Comparison of ENCODE assay signal across 13 cellular contexts in the genomic region with DNA sequence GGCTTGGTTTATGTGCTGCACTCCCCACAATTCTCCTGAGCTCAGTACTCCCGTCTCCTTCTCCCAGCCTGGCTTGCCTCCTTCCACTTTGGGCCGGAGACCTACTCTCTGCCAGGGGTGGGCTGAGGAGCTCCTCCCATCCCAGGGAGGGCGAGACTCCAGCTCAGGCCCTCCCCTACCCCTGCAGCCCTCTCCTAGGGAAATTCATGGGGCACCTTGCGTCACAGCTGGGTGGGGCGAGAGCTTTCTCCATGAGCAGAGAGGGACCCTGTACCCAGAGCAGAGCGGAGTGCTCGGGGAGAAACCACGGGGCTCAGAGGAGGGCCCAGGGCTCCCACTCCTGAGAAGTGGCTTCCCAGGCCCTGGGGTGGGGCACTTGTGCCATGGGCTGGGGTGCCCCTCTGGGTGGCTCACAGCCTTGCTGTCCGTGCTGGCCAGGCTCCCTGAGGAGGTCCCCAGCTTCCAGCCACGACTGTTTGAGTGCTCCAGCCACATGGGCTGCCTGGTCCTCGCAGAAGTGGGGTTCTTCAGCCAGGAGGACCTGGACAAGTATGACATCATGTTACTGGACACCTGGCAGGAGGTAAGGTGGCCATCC. TPM values are rescaled to one million over a fixed set of nuclear protein-coding genes. Genes with fewer than 3 reads are reported as not detected.
DNase-seq lines count a peak whose midpoint lies in the region; ATAC-seq, FAIRE-seq and TF ChIP-seq lines count a peak whose summit lies in the region.
"Had no signal": no experiment of that assay in that cellular context is flagged by ENCODE, and none has a peak within 500 bp of the region (broad histone marks: within the 10 kb centered on the region; RNA-seq: fewer than 3 reads in every experiment).

No MANE protein-coding gene starts in this region.

- POLR2A ChIA-PET in IMR-90 (lab: Charles Lee; ENCODE audit: unreplicated experiment) (no interaction called here), HepG2 (lab: Yijun Ruan, JAX) (interaction anchor here (0.7 to 1.7 kb wide), 7 partner anchors 16 to 492 kb away, joined by 3 to 6 read pairs (median 4); a partner anchor contains a TSS)

- H3K9me1 ChIP-seq in IMR-90 (ENCODE audit: insufficient read depth, low read length), result peaks cover 15% of the 10 kb centered on the region

- H3K56ac ChIP-seq in IMR-90 (ENCODE audit: extremely low read depth, insufficient read depth, low read length), result no peak overlapping the region

- TF ChIP-seq EP300 in HepG2 (IDR thresholded peaks at IDR 0.05; ENCODE audit: low read depth in 2 of 2, low read length in 2 of 2), result no peak
- TF ChIP-seq EP300 in HepG2 (CRISPR knock-in tag; IDR thresholded peaks at IDR 0.05; ENCODE audit: borderline replicate concordance), result no peak

- no peaks in the 10 kb centered on the region for H3K79me1 ChIP-seq in IMR-90 (ENCODE audit: low read depth in 1 of 2, low read length in 2 of 2)

- H3K4me2 ChIP-seq in IMR-90 (ENCODE audit: low read depth, low read length) (no peak overlapping the region), astrocyte (ENCODE audit: low read length) (no peak overlapping the region), HepG2 (ENCODE audit: low read depth, low read length) (peak overlapping the region; percentile 97)

- H3K9me3 ChIP-seq in IMR-90 (ENCODE audit: control insufficient read depth, insufficient read depth, low read length), result no peaks in the 10 kb centered on the region
- no peaks in the 10 kb centered on the region for H3K9me3 ChIP-seq in astrocyte (ENCODE audit: insufficient read depth, low read depth, low read length)
- no peaks in the 10 kb centered on the region for H3K9me3 ChIP-seq in HepG2 (ENCODE audit: low read length)
- no peaks in the 10 kb centered on the region for H3K9me3 ChIP-seq in thyroid gland

- BruUV-seq in IMR-90 (replicated peaks; lab: Mats Ljungman, UMichigan) (no TSS peak), HepG2 (replicated peaks; lab: Mats Ljungman, UMichigan) (no TSS peak)

- dilution Hi-C loops in IMR-90 (cut with HindIII; ENCODE audit: low sequenced_read_pairs, unreplicated experiment), result no loop called here

- DNase-seq in IMR-90 (no peak), astrocyte (ENCODE audit: low read depth) (no peak), HepG2 (ENCODE audit: low spot score) (no peak), thyroid gland (peak in 1 of 2 donors; percentile 1), epidermal melanocyte (ENCODE audit: insufficient read length, low spot score) (no peak)
- DNase-seq in activated CD8-positive, alpha-beta memory T cell treated with anti-CD3 and anti-CD28 coated beads, Interleukin-2, amount 10 ng/mL, durations not matched to agents 7 days and 5 days, result no peak
- DNase-seq: activated gamma-delta T cell, COR-L47, cortex of kidney, NCI-H1436 had no signal

- H3K4me1 ChIP-seq in IMR-90 (ENCODE audit: control insufficient read depth, insufficient read depth, low read length), result peaks cover 3% of the 10 kb centered on the region; the same call in 1 of the 2 replicates
- peaks cover 6% of the 10 kb centered on the region for H3K4me1 ChIP-seq in astrocyte (ENCODE audit: insufficient read depth, low read length)
- H3K4me1 ChIP-seq in HepG2 (ENCODE audit: insufficient read depth, low read length), result peaks cover 63% of the 10 kb centered on the region
- peaks cover 20 to 27% of the 10 kb centered on the region in 2 donors for H3K4me1 ChIP-seq in thyroid gland

- no peak overlapping the region for H4K8ac ChIP-seq in IMR-90 (ENCODE audit: low read depth in 2 of 2, low read length in 2 of 2)

- H3K14ac ChIP-seq in IMR-90 (replicated peaks; ENCODE audit: low read depth, low read length), result no peak overlapping the region

- TF ChIP-seq CTCF in IMR-90 (conservative IDR thresholded peaks at IDR 0.05; ENCODE audit: low read depth, low read length), result no peak
- no peak for TF ChIP-seq CTCF in astrocyte (IDR thresholded peaks at IDR 0.05; ENCODE audit: insufficient read depth, low read depth, low read length)
- no peak for TF ChIP-seq CTCF in HepG2 (CRISPR knock-in tag; IDR thresholded peaks at IDR 0.05)
- no peak for TF ChIP-seq CTCF in thyroid gland (IDR thresholded peaks at IDR 0.05)

- no peak overlapping the region for H3K18ac ChIP-seq in IMR-90 (ENCODE audit: low read depth, low read length)

- H3K9ac ChIP-seq in IMR-90 (ENCODE audit: low read depth, low read length) (no peak overlapping the region), astrocyte (ENCODE audit: low read length) (no peak overlapping the region), HepG2 (ENCODE audit: insufficient read depth, low read depth, low read length) (peak overlapping the region; percentile 72)

- no peak overlapping the region for H2BK15ac ChIP-seq in IMR-90 (ENCODE audit: low read depth, low read length)

- H4K5ac ChIP-seq in IMR-90 (ENCODE audit: low read depth, low read length), result no peak overlapping the region

- TF ChIP-seq RAD21 in IMR-90 (IDR thresholded peaks at IDR 0.05; ENCODE audit: low read length) (no peak), HepG2 (CRISPR knock-in tag; IDR thresholded peaks at IDR 0.05) (no peak)

- H2AFZ ChIP-seq in IMR-90 (replicated peaks; ENCODE audit: low read length, poor library complexity), result peak overlapping the region; percentile 46
- H2AFZ ChIP-seq in astrocyte (ENCODE audit: low read depth, low read length), result no peak overlapping the region
- H2AFZ ChIP-seq in HepG2 (ENCODE audit: low read length), result peak overlapping the region; percentile 35

- no peak overlapping the region for H2BK20ac ChIP-seq in IMR-90 (ENCODE audit: low read depth, low read length)

- H3K79me2 ChIP-seq in astrocyte (ENCODE audit: insufficient read depth, low read length) (no peaks in the 10 kb centered on the region), HepG2 (ENCODE audit: insufficient read depth, low read length) (no peaks in the 10 kb centered on the region)

- H3K4ac ChIP-seq in IMR-90 (ENCODE audit: low read depth, low read length), result no peak overlapping the region

- FAIRE-seq in astrocyte (lab: Jason Lieb, UNC) (no peak), HepG2 (lab: Jason Lieb, UNC) (no peak)

- H2BK5ac ChIP-seq in IMR-90 (ENCODE audit: low read depth, low read length, poor library complexity, severe bottlenecking), result no peak overlapping the region

- H3K27ac Mint-ChIP-seq in astrocyte (ENCODE audit: unreplicated experiment), result peak overlapping the region; percentile 29
- no peak overlapping the region for H3K27ac Mint-ChIP-seq in activated CD8-positive, alpha-beta memory T cell treated with anti-CD3 and anti-CD28 coated beads, Interleukin-2, amount 10 ng/mL, durations not matched to agents 7 days and 5 days

- peaks cover 3% of the 10 kb centered on the region for H3K36me3 Mint-ChIP-seq in astrocyte (ENCODE audit: low read depth, unreplicated experiment)
- peaks cover 6% of the 10 kb centered on the region for H3K36me3 Mint-ChIP-seq in activated CD8-positive, alpha-beta memory T cell treated with anti-CD3 and anti-CD28 coated beads, Interleukin-2, amount 10 ng/mL, durations not matched to agents 7 days and 5 days

- no peak overlapping the region for H3K27ac ChIP-seq in IMR-90 (ENCODE audit: insufficient read depth, low read length)
- no peak overlapping the region for H3K27ac ChIP-seq in astrocyte (ENCODE audit: low read depth, low read length)
- peak overlapping the region; percentile 76 for H3K27ac ChIP-seq in HepG2 (ENCODE audit: extremely low read length, insufficient read depth, low read length)
- peak overlapping the region in 2 of 3 donors; percentile 41 to 80 for H3K27ac ChIP-seq in thyroid gland

- peaks cover 4% of the 10 kb centered on the region for H3K27me3 Mint-ChIP-seq in astrocyte (ENCODE audit: low read depth, unreplicated experiment)
- H3K27me3 Mint-ChIP-seq in activated CD8-positive, alpha-beta memory T cell treated with anti-CD3 and anti-CD28 coated beads, Interleukin-2, amount 10 ng/mL, durations not matched to agents 7 days and 5 days, result no peaks in the 10 kb centered on the region

- TF ChIP-seq POLR2A in IMR-90 (IDR thresholded peaks at IDR 0.05; ENCODE audit: low read depth, low read length), result no peak
- TF ChIP-seq POLR2A in HepG2 (IDR thresholded peaks at IDR 0.05; ENCODE audit: insufficient read depth in 1 of 2, low read depth in 2 of 2, low read length in 2 of 2), result 0 out of 4 replicates have a peak, but pooled peaks of 1 of the 2 experiments have one; percentile 15
- no peak for TF ChIP-seq POLR2A in thyroid gland (IDR thresholded peaks at IDR 0.05)

- CTCF ChIA-PET in IMR-90 (lab: Yijun Ruan, JAX) (interaction anchor here (0.5 to 1.3 kb wide), 4 partner anchors 18 to 151 kb away, joined by 3 to 4 read pairs (median 3); no protein-coding TSS in a partner anchor), HepG2 (lab: Yijun Ruan, JAX; ENCODE audit: low intra/inter-chr PET ratio, low total read pairs) (interaction anchor here (1.0 to 2.1 kb wide), 3 partner anchors 29 to 277 kb away, joined by 3 to 21 read pairs (median 4); no protein-coding TSS in a partner anchor)
- CTCF ChIA-PET in activated CD8-positive, alpha-beta memory T cell treated with anti-CD3 and anti-CD28 coated beads, Interleukin-2, amount 10 ng/mL, durations not matched to agents 7 days and 5 days (lab: Charles Lee), result interaction anchor here (0.6 to 2.1 kb wide), 12 partner anchors 8 to 482 kb away, joined by 3 to 25 read pairs (median 4); a partner anchor contains a TSS

- WGBS in IMR-90 (ENCODE audit: extremely low coverage in 2 of 2, insufficient read length in 1 of 2), 2 experiments, result 100% methylated on average over 2 of the region's 11 CpGs; no CpG with 5 or more reads in 1 of the 2 experiments
- 0% methylated on average over 5 of the region's 11 CpGs for WGBS in HepG2 (ENCODE audit: low lambda C conversion rate)
- 63 to 82% methylated on average over 7 to 8 of the region's 11 CpGs for WGBS in thyroid gland, 2 donors

- intact Hi-C loops in IMR-90 (cut with micrococcal nuclease) (loop anchor here (1.0 kb wide), 2 partner anchors 149 to 476 kb away; no protein-coding TSS in a partner anchor), HepG2 (cut with micrococcal nuclease; ENCODE audit: unreplicated experiment) (loop anchor here (1.0 to 2.0 kb wide), 4 partner anchors 30 to 149 kb away; a partner anchor contains a TSS), thyroid gland (cut with DNase I) (no loop called here)

- H3K27me3 ChIP-seq in IMR-90 (ENCODE audit: control insufficient read depth, insufficient read depth, low read length) (no peaks in the 10 kb centered on the region), astrocyte (ENCODE audit: insufficient read depth, low read length) (no peaks in the 10 kb centered on the region), HepG2 (ENCODE audit: control insufficient read depth in 1 of 2, insufficient read depth in 2 of 2, low read length in 2 of 2) (peaks cover 0 to 14% of the 10 kb centered on the region in 2 experiments; a peak in 2 of 5 replicates), thyroid gland (no peaks in the 10 kb centered on the region)

- H4K20me1 ChIP-seq in IMR-90 (ENCODE audit: insufficient read depth, low read length) (peaks cover 8% of the 10 kb centered on the region; the same call in 1 of the 2 replicates), astrocyte (ENCODE audit: insufficient read depth, low read length) (peaks cover 6% of the 10 kb centered on the region), HepG2 (ENCODE audit: insufficient read depth, low read length) (no peaks in the 10 kb centered on the region)

- no peak overlapping the region for H2AK9ac ChIP-seq in IMR-90 (replicated peaks; ENCODE audit: low read depth, low read length, poor library complexity)

- no peak overlapping the region for H3K4me3 ChIP-seq in IMR-90 (ENCODE audit: insufficient read depth, low read depth, low read length)
- H3K4me3 ChIP-seq in astrocyte (ENCODE audit: insufficient read depth, low read depth, low read length), result no peak overlapping the region
- peak overlapping the region; percentile 43 to 77 (median 59) for H3K4me3 ChIP-seq in HepG2 (replicated peaks in 1 of 3; ENCODE audit: insufficient read depth in 1 of 3, low read depth in 2 of 3, low read length in 3 of 3)
- no peak overlapping the region for H3K4me3 ChIP-seq in thyroid gland (replicated peaks in 1 of 3)

- in situ Hi-C loops in IMR-90 (cut with MboI; ENCODE audit: low sequenced_read_pairs), result no loop called here
- in situ Hi-C loops in HepG2 (cut with HindIII; ENCODE audit: extremely low pct_ligation_motif_present, low pct_unique_long_range_greater_than_20kb), result loop anchor here (5.0 kb wide), 1 partner anchor 147 kb away; no protein-coding TSS in a partner anchor

- no peak overlapping the region for H3K23ac ChIP-seq in IMR-90 (ENCODE audit: low read depth, low read length)

- no peak overlapping the region for H3K4me3 Mint-ChIP-seq in astrocyte (ENCODE audit: unreplicated experiment)
- H3K4me3 Mint-ChIP-seq in activated CD8-positive, alpha-beta memory T cell treated with anti-CD3 and anti-CD28 coated beads, Interleukin-2, amount 10 ng/mL, durations not matched to agents 7 days and 5 days, result no peak overlapping the region
- H3K4me3 Mint-ChIP-seq: H9 had no signal

- H3K36me3 ChIP-seq in IMR-90 (ENCODE audit: control insufficient read depth, insufficient read depth, low read length), result peaks cover 23% of the 10 kb centered on the region
- H3K36me3 ChIP-seq in astrocyte (ENCODE audit: insufficient read depth, low read length), result no peaks in the 10 kb centered on the region
- H3K36me3 ChIP-seq in HepG2 (replicated peaks in 1 of 2; ENCODE audit: control insufficient read depth in 1 of 2, insufficient read depth in 2 of 2, low read length in 2 of 2), result no peaks in the 10 kb centered on the region; a peak in 2 of 5 replicates
- H3K36me3 ChIP-seq in thyroid gland, result peaks cover 0 to 14% of the 10 kb centered on the region in 2 donors

- H2AK5ac ChIP-seq in IMR-90 (ENCODE audit: low read depth, low read length), result peak overlapping the region; percentile 8; the same call in 1 of the 2 replicates

- H2BK120ac ChIP-seq in IMR-90 (ENCODE audit: low read depth, low read length), result no peak overlapping the region

- H3K9me3 Mint-ChIP-seq in astrocyte (ENCODE audit: unreplicated experiment), result no peaks in the 10 kb centered on the region
- no peaks in the 10 kb centered on the region for H3K9me3 Mint-ChIP-seq in activated CD8-positive, alpha-beta memory T cell treated with anti-CD3 and anti-CD28 coated beads, Interleukin-2, amount 10 ng/mL, durations not matched to agents 7 days and 5 days (ENCODE audit: low read depth)
- H3K9me3 Mint-ChIP-seq: H9 had no signal

- peaks cover 5% of the 10 kb centered on the region for H3K4me1 Mint-ChIP-seq in astrocyte (ENCODE audit: low read depth, unreplicated experiment)
- H3K4me1 Mint-ChIP-seq in activated CD8-positive, alpha-beta memory T cell treated with anti-CD3 and anti-CD28 coated beads, Interleukin-2, amount 10 ng/mL, durations not matched to agents 7 days and 5 days, result peaks cover 21% of the 10 kb centered on the region

- ATAC-seq in IMR-90 (ENCODE audit: low read depth) (no peak), HepG2 (peak; percentile 41), HG02970 (IDR thresholded peaks at IDR 0.05; ENCODE audit: low FRiP score, unreplicated experiment) (no peak)
- ATAC-seq in activated CD8-positive, alpha-beta memory T cell treated with anti-CD3 and anti-CD28 coated beads, Interleukin-2, amount 10 ng/mL, durations not matched to agents 7 days and 5 days, result no peak

- no peak overlapping the region for H4K91ac ChIP-seq in IMR-90 (ENCODE audit: insufficient read depth, low read depth, low read length)

RNA-seq across cellular contexts. Expression of a gene that starts 13.3 kb away (rescaled TPM):
- 2.3 and 2.5 TPM in 2 replicates for total RNA-seq in IMR-90 (2012; rRNA removed)
- polyA plus RNA-seq in IMR-90 (2012; rRNA removed), result 4.5 and 4.7 TPM in 2 replicates
- polyA plus RNA-seq in IMR-90 (2012; cell fraction: cytosol; rRNA removed), result 1.3 and 3.7 TPM in 2 replicates
- polyA plus RNA-seq in IMR-90 (2012; cell fraction: nucleus; rRNA removed; ENCODE audit: low replicate concordance), result 15.6 and 35.8 TPM in 2 replicates
- 1.0 and 1.5 TPM in 2 replicates for total RNA-seq in astrocyte
- total RNA-seq in HepG2 (2016; rRNA removed; fragmentation: Illumina TruSeq; extraction: Trizol), result 3.2 and 4.0 TPM in 2 replicates
- 4.3 and 5.3 TPM in 2 replicates for total RNA-seq in HepG2 (2016; cell fraction: cytosol; rRNA removed; fragmentation: Illumina TruSeq; extraction: Trizol; ENCODE audit: low read depth)
- total RNA-seq in HepG2 (2016; cell fraction: insoluble cytoplasmic fraction; rRNA removed; fragmentation: Illumina TruSeq; extraction: Trizol), result 2.3 and 4.1 TPM in 2 replicates
- total RNA-seq in HepG2 (2016; cell fraction: membrane; rRNA removed; fragmentation: Illumina TruSeq; extraction: Trizol), result 3.3 and 5.4 TPM in 2 replicates
- 2.0 and 2.1 TPM in 2 replicates for total RNA-seq in HepG2 (2016; cell fraction: nucleus; rRNA removed; fragmentation: Illumina TruSeq; extraction: Trizol)
- 5.3 and 7.5 TPM in 2 replicates for polyA plus RNA-seq in HepG2 (2011; rRNA removed)
- polyA plus RNA-seq in HepG2 (2011; cell fraction: cytosol; rRNA removed), result 5.6 and 9.0 TPM in 2 replicates
- polyA plus RNA-seq in HepG2 (2011; cell fraction: nucleus; rRNA removed), result 8.6 and 9.9 TPM in 2 replicates
- 2.1 and 2.6 TPM in 2 replicates for polyA plus RNA-seq in HepG2 (2012)
- polyA plus RNA-seq in HepG2 (2016; cell fraction: cytosol; fragmentation: Illumina TruSeq; extraction: Trizol; ENCODE audit: low read depth), result 4.2 and 6.5 TPM in 2 replicates
- polyA plus RNA-seq in HepG2 (2016; cell fraction: insoluble cytoplasmic fraction; fragmentation: Illumina TruSeq; extraction: Trizol; ENCODE audit: low read depth), result 2.0 and 2.3 TPM in 2 replicates
- polyA plus RNA-seq in HepG2 (2016; cell fraction: membrane; fragmentation: Illumina TruSeq; extraction: Trizol; ENCODE audit: low read depth), result 3.5 and 5.1 TPM in 2 replicates
- 2.0 and 2.9 TPM in 2 replicates for polyA plus RNA-seq in HepG2 (2016; cell fraction: nucleus; fragmentation: Illumina TruSeq; extraction: Trizol; ENCODE audit: insufficient read depth, low read depth)
- polyA minus RNA-seq in HepG2 (2011; rRNA and poly(A)+ RNA removed; ENCODE audit: low replicate concordance), result 1.2 and 3.8 TPM in 2 replicates
- polyA minus RNA-seq in HepG2 (2011; cell fraction: cytosol; rRNA and poly(A)+ RNA removed), result 0.89 TPM in 1 of 2 replicates, not detected in the other
- polyA minus RNA-seq in HepG2 (2011; cell fraction: nucleus; rRNA and poly(A)+ RNA removed), result 6.2 and 7.3 TPM in 2 replicates
- 10 to 100 TPM in 2 of 4 donors, 1 to 10 TPM in 2; 5.5 to 13.0 (median 9.5) TPM for total RNA-seq in thyroid gland
- total RNA-seq in activated CD8-positive, alpha-beta memory T cell treated with anti-CD3 and anti-CD28 coated beads, Interleukin-2, amount 10 ng/mL, durations not matched to agents 7 days and 5 days, result 10 to 100 TPM; 15.4 to 18.3 TPM

RNA-seq across cellular contexts. Expression of a gene that starts 25.5 kb away (rescaled TPM):
- total RNA-seq in IMR-90 (2012; rRNA removed), result 15.0 and 16.3 TPM in 2 replicates
- 13.2 and 14.9 TPM in 2 replicates for polyA plus RNA-seq in IMR-90 (2012; rRNA removed)
- polyA plus RNA-seq in IMR-90 (2012; cell fraction: cytosol; rRNA removed), result 7.0 and 12.3 TPM in 2 replicates
- 21.6 and 50.5 TPM in 2 replicates for polyA plus RNA-seq in IMR-90 (2012; cell fraction: nucleus; rRNA removed; ENCODE audit: low replicate concordance)
- total RNA-seq in astrocyte, result 15.8 and 16.7 TPM in 2 replicates
- 10.1 and 11.4 TPM in 2 replicates for total RNA-seq in HepG2 (2016; rRNA removed; fragmentation: Illumina TruSeq; extraction: Trizol)
- total RNA-seq in HepG2 (2016; cell fraction: cytosol; rRNA removed; fragmentation: Illumina TruSeq; extraction: Trizol; ENCODE audit: low read depth), result 2.1 and 3.6 TPM in 2 replicates
- 9.3 and 12.3 TPM in 2 replicates for total RNA-seq in HepG2 (2016; cell fraction: insoluble cytoplasmic fraction; rRNA removed; fragmentation: Illumina TruSeq; extraction: Trizol)
- total RNA-seq in HepG2 (2016; cell fraction: membrane; rRNA removed; fragmentation: Illumina TruSeq; extraction: Trizol), result 4.6 and 5.7 TPM in 2 replicates
- total RNA-seq in HepG2 (2016; cell fraction: nucleus; rRNA removed; fragmentation: Illumina TruSeq; extraction: Trizol), result 8.0 and 8.9 TPM in 2 replicates
- 12.4 and 12.8 TPM in 2 replicates for polyA plus RNA-seq in HepG2 (2011; rRNA removed)
- 7.2 and 10.7 TPM in 2 replicates for polyA plus RNA-seq in HepG2 (2011; cell fraction: cytosol; rRNA removed)
- polyA plus RNA-seq in HepG2 (2011; cell fraction: nucleus; rRNA removed), result 30.9 and 33.2 TPM in 2 replicates
- polyA plus RNA-seq in HepG2 (2012), result 10.6 and 11.1 TPM in 2 replicates
- polyA plus RNA-seq in HepG2 (2016; cell fraction: cytosol; fragmentation: Illumina TruSeq; extraction: Trizol; ENCODE audit: low read depth), result 2.2 and 2.7 TPM in 2 replicates
- 6.8 and 9.0 TPM in 2 replicates for polyA plus RNA-seq in HepG2 (2016; cell fraction: insoluble cytoplasmic fraction; fragmentation: Illumina TruSeq; extraction: Trizol; ENCODE audit: low read depth)
- polyA plus RNA-seq in HepG2 (2016; cell fraction: membrane; fragmentation: Illumina TruSeq; extraction: Trizol; ENCODE audit: low read depth), result 3.9 and 5.6 TPM in 2 replicates
- 13.4 and 22.2 TPM in 2 replicates for polyA plus RNA-seq in HepG2 (2016; cell fraction: nucleus; fragmentation: Illumina TruSeq; extraction: Trizol; ENCODE audit: insufficient read depth, low read depth)
- 2.2 and 34.5 TPM in 2 replicates for polyA minus RNA-seq in HepG2 (2011; rRNA and poly(A)+ RNA removed; ENCODE audit: low replicate concordance)
- 11.5 and 15.0 TPM in 2 replicates for polyA minus RNA-seq in HepG2 (2011; cell fraction: cytosol; rRNA and poly(A)+ RNA removed)
- 8.4 and 11.8 TPM in 2 replicates for polyA minus RNA-seq in HepG2 (2011; cell fraction: nucleus; rRNA and poly(A)+ RNA removed)
- 10 to 100 TPM; 13.8 to 19.9 (median 16.0) TPM for total RNA-seq in thyroid gland
- total RNA-seq in activated CD8-positive, alpha-beta memory T cell treated with anti-CD3 and anti-CD28 coated beads, Interleukin-2, amount 10 ng/mL, durations not matched to agents 7 days and 5 days, result 10 to 100 TPM; 12.3 to 20.6 TPM

RNA-seq across cellular contexts. Expression of a gene that starts 35.1 kb away (rescaled TPM):
- not detected in 2 replicates for total RNA-seq in IMR-90 (2012; rRNA removed)
- polyA plus RNA-seq in IMR-90 (2012; rRNA removed), result 0.03 TPM in 1 of 2 replicates, not detected in the other
- not detected in 2 replicates for polyA plus RNA-seq in IMR-90 (2012; cell fraction: cytosol; rRNA removed)
- polyA plus RNA-seq in IMR-90 (2012; cell fraction: nucleus; rRNA removed; ENCODE audit: low replicate concordance), result 0.17 and 0.18 TPM in 2 replicates
- 0.19 and 0.54 TPM in 2 replicates for total RNA-seq in astrocyte
- not detected in 2 replicates for total RNA-seq in HepG2 (2016; rRNA removed; fragmentation: Illumina TruSeq; extraction: Trizol)
- not detected in 2 replicates for total RNA-seq in HepG2 (2016; cell fraction: cytosol; rRNA removed; fragmentation: Illumina TruSeq; extraction: Trizol; ENCODE audit: low read depth)
- total RNA-seq in HepG2 (2016; cell fraction: insoluble cytoplasmic fraction; rRNA removed; fragmentation: Illumina TruSeq; extraction: Trizol), result not detected in 2 replicates
- not detected in 2 replicates for total RNA-seq in HepG2 (2016; cell fraction: membrane; rRNA removed; fragmentation: Illumina TruSeq; extraction: Trizol)
- total RNA-seq in HepG2 (2016; cell fraction: nucleus; rRNA removed; fragmentation: Illumina TruSeq; extraction: Trizol), result not detected in 2 replicates
- 0.09 and 0.13 TPM in 2 replicates for polyA plus RNA-seq in HepG2 (2011; rRNA removed)
- polyA plus RNA-seq in HepG2 (2011; cell fraction: cytosol; rRNA removed), result 0.01 TPM in 1 of 2 replicates, not detected in the other
- 0.56 and 0.99 TPM in 2 replicates for polyA plus RNA-seq in HepG2 (2011; cell fraction: nucleus; rRNA removed)
- polyA plus RNA-seq in HepG2 (2012), result 0.47 and 0.54 TPM in 2 replicates
- not detected in 2 replicates for polyA plus RNA-seq in HepG2 (2016; cell fraction: cytosol; fragmentation: Illumina TruSeq; extraction: Trizol; ENCODE audit: low read depth)
- polyA plus RNA-seq in HepG2 (2016; cell fraction: insoluble cytoplasmic fraction; fragmentation: Illumina TruSeq; extraction: Trizol; ENCODE audit: low read depth), result not detected in 2 replicates
- not detected in 2 replicates for polyA plus RNA-seq in HepG2 (2016; cell fraction: membrane; fragmentation: Illumina TruSeq; extraction: Trizol; ENCODE audit: low read depth)
- polyA plus RNA-seq in HepG2 (2016; cell fraction: nucleus; fragmentation: Illumina TruSeq; extraction: Trizol; ENCODE audit: insufficient read depth, low read depth), result not detected in 2 replicates
- polyA minus RNA-seq in HepG2 (2011; rRNA and poly(A)+ RNA removed; ENCODE audit: low replicate concordance), result 0.40 TPM in 1 of 2 replicates, not detected in the other
- not detected in 2 replicates for polyA minus RNA-seq in HepG2 (2011; cell fraction: cytosol; rRNA and poly(A)+ RNA removed)
- polyA minus RNA-seq in HepG2 (2011; cell fraction: nucleus; rRNA and poly(A)+ RNA removed), result 0.77 and 0.99 TPM in 2 replicates
- 1 to 10 TPM in 3 of 4 donors, under 1 TPM in 1; 0.44 to 1.7 (median 1.5) TPM for total RNA-seq in thyroid gland
- 1 to 10 TPM in 1 of 2 experiments, under 1 TPM in 1; 0.26 to 1.1 TPM for total RNA-seq in activated CD8-positive, alpha-beta memory T cell treated with anti-CD3 and anti-CD28 coated beads, Interleukin-2, amount 10 ng/mL, durations not matched to agents 7 days and 5 days
- polyA plus RNA-seq: keratinocyte had no signal

Comparison
In these comparisons a context has a peak if more than half of its experiments do, and no peak if none do; other contexts are left out.
1. H3K27ac ChIP-seq: peak in HepG2 (single experiment) and thyroid gland (2 of 3); none in IMR-90 (single experiment) and astrocyte (single experiment).
2. H3K4me3 ChIP-seq: peak in HepG2 (3 of 3); none in IMR-90 (single experiment), astrocyte (single experiment) and thyroid gland (0 of 3).